In the genomic region with DNA sequence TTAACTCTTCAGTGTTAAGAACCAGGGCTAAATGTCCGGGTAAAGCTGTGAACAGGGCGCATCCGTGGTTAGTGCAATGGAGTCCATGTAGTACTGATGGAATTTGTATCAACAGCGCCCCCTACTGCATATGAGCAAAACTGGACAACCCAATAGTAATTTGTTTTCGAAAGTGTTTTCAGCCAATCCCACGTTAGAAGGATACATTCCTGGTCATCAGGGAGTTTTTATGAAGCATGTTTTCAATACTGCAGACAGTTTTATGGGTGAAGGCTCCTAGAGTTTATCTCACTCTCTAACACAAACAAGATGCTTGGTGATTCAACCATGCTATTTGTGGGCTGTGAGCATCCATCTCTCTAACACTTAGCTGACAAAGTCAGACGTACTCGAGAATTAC, we compare ENCODE assay signal across 9 cellular contexts. TPM values are rescaled to one million over a fixed set of nuclear protein-coding genes. Genes with fewer than 3 reads are reported as not detected.
DNase-seq lines count a peak whose midpoint lies in the region; ATAC-seq lines count a peak whose summit lies in the region.
"Had no signal": no experiment of that assay in that cellular context is flagged by ENCODE, and none has a peak within 500 bp of the region (broad histone marks: within the 10 kb centered on the region; RNA-seq: fewer than 3 reads in every experiment).

No MANE protein-coding gene starts in this region.

- no peak overlapping the region for H3K4me3 Mint-ChIP-seq in activated CD4-positive, alpha-beta T cell treated with anti-CD3 and anti-CD28 coated beads, Interleukin-2, amount 10 ng/mL, durations not matched to agents 24 days and 14 days
- H3K4me3 Mint-ChIP-seq in stimulated activated memory B cell treated with anti-CD40 and anti-IgM and Interleukin-4, amounts not matched to agents 10 μg/mL and 1 μg/mL and 100 μg/mL, for 72 hours: no peak overlapping the region
- H3K4me3 Mint-ChIP-seq: activated naive CD4-positive, alpha-beta T cell treated with anti-CD3 and anti-CD28 coated beads, Interleukin-2, amount 50 U/mL, for 24 hours had no signal

- peaks cover 38% of the 10 kb centered on the region for H3K27me3 Mint-ChIP-seq in activated CD4-positive, alpha-beta T cell treated with anti-CD3 and anti-CD28 coated beads, Interleukin-2, amount 10 ng/mL, durations not matched to agents 24 days and 14 days
- H3K27me3 Mint-ChIP-seq in stimulated activated memory B cell treated with anti-CD40 and anti-IgM and Interleukin-4, amounts not matched to agents 10 μg/mL and 1 μg/mL and 100 μg/mL, for 72 hours: peaks cover 22% of the 10 kb centered on the region

- in situ Hi-C loops in KBM-7 (cut with MboI; ENCODE audit: low pct_unique_long_range_greater_than_20kb, low sequenced_read_pairs): no loop called here

- no peaks in the 10 kb centered on the region for H3K36me3 Mint-ChIP-seq in activated CD4-positive, alpha-beta T cell treated with anti-CD3 and anti-CD28 coated beads, Interleukin-2, amount 10 ng/mL, durations not matched to agents 24 days and 14 days (ENCODE audit: low read depth)
- no peaks in the 10 kb centered on the region for H3K36me3 Mint-ChIP-seq in stimulated activated memory B cell treated with anti-CD40 and anti-IgM and Interleukin-4, amounts not matched to agents 10 μg/mL and 1 μg/mL and 100 μg/mL, for 72 hours
- H3K36me3 Mint-ChIP-seq: activated naive CD4-positive, alpha-beta T cell treated with anti-CD3 and anti-CD28 coated beads, Interleukin-2, amount 50 U/mL, for 24 hours had no signal

- H3K4me1 Mint-ChIP-seq in activated CD4-positive, alpha-beta T cell treated with anti-CD3 and anti-CD28 coated beads, Interleukin-2, amount 10 ng/mL, durations not matched to agents 24 days and 14 days: peaks cover 6% of the 10 kb centered on the region
- peaks cover 6% of the 10 kb centered on the region for H3K4me1 Mint-ChIP-seq in stimulated activated memory B cell treated with anti-CD40 and anti-IgM and Interleukin-4, amounts not matched to agents 10 μg/mL and 1 μg/mL and 100 μg/mL, for 72 hours
- H3K4me1 Mint-ChIP-seq: activated naive CD4-positive, alpha-beta T cell treated with anti-CD3 and anti-CD28 coated beads, Interleukin-2, amount 50 U/mL, for 24 hours had no signal

- H3K27ac Mint-ChIP-seq in activated CD4-positive, alpha-beta T cell treated with anti-CD3 and anti-CD28 coated beads, Interleukin-2, amount 10 ng/mL, durations not matched to agents 24 days and 14 days: no peak overlapping the region
- H3K27ac Mint-ChIP-seq in stimulated activated memory B cell treated with anti-CD40 and anti-IgM and Interleukin-4, amounts not matched to agents 10 μg/mL and 1 μg/mL and 100 μg/mL, for 72 hours: no peak overlapping the region
- H3K27ac Mint-ChIP-seq: activated naive CD4-positive, alpha-beta T cell treated with anti-CD3 and anti-CD28 coated beads, Interleukin-2, amount 50 U/mL, for 24 hours had no signal

- H3K9me3 Mint-ChIP-seq in activated CD4-positive, alpha-beta T cell treated with anti-CD3 and anti-CD28 coated beads, Interleukin-2, amount 10 ng/mL, durations not matched to agents 24 days and 14 days: no peaks in the 10 kb centered on the region
- no peaks in the 10 kb centered on the region for H3K9me3 Mint-ChIP-seq in stimulated activated memory B cell treated with anti-CD40 and anti-IgM and Interleukin-4, amounts not matched to agents 10 μg/mL and 1 μg/mL and 100 μg/mL, for 72 hours
- H3K9me3 Mint-ChIP-seq: activated naive CD4-positive, alpha-beta T cell treated with anti-CD3 and anti-CD28 coated beads, Interleukin-2, amount 50 U/mL, for 24 hours had no signal

- ATAC-seq in stimulated activated memory B cell treated with anti-CD40 and anti-IgM and Interleukin-4, amounts not matched to agents 10 μg/mL and 1 μg/mL and 100 μg/mL, for 72 hours: peak; percentile 90
- ATAC-seq in GM19467 (IDR thresholded peaks at IDR 0.05; ENCODE audit: unreplicated experiment) (no peak), HG02763 (IDR thresholded peaks at IDR 0.05; ENCODE audit: unreplicated experiment) (no peak)

- intact Hi-C loops in activated CD4-positive, alpha-beta T cell treated with anti-CD3 and anti-CD28 coated beads, Interleukin-2, amount 10 ng/mL, durations not matched to agents 24 days and 14 days (cut with micrococcal nuclease): loop anchor here (1.0 to 5.0 kb wide), 4 partner anchors 17 to 141 kb away; a partner anchor contains a TSS

- DNase-seq in NCI-H82 (lab: John Stamatoyannopoulos, UW) (peak; percentile 54), NCI-H82 treated with DMSO at 0.1 percent for 48 hours (lab: John Stamatoyannopoulos, UW; ENCODE audit: unreplicated experiment) (no peak), KBM-7 (peak; percentile 63), glomerular visceral epithelial cell (ENCODE audit: extremely low spot score) (peak; percentile 59)
- peak; percentile 87 for DNase-seq in activated CD4-positive, alpha-beta T cell treated with anti-CD3 and anti-CD28 coated beads, Interleukin-2, amount 10 ng/mL, durations not matched to agents 24 days and 14 days

RNA-seq across cellular contexts. Expression of a gene that starts 46.6 kb away (rescaled TPM):
- total RNA-seq in activated CD4-positive, alpha-beta T cell treated with anti-CD3 and anti-CD28 coated beads, Interleukin-2, amount 10 ng/mL, durations not matched to agents 24 days and 14 days: 2.2 and 2.9 TPM in 2 replicates
